19 cellular contexts compared by ENCODE assay signal in genomic region chr10:93476756-93477155, GRCh38. TPM values are rescaled to one million over a fixed set of nuclear protein-coding genes. Genes with fewer than 3 reads are reported as not detected.
A peak's percentile ranks its signal among the peaks of the same experiment; 100 is the strongest.
DNase-seq lines count a peak whose midpoint lies in the region; ATAC-seq and TF ChIP-seq lines count a peak whose summit lies in the region.
"Had no signal": no experiment of that assay in that cellular context is flagged by ENCODE, and none has a peak within 500 bp of the region (broad histone marks: within the 10 kb centered on the region; RNA-seq: fewer than 3 reads in every experiment).

No MANE protein-coding gene starts in this region.

- peaks cover 74% of the 10 kb centered on the region for H3K36me3 ChIP-seq in SJSA1
- no peaks in the 10 kb centered on the region for H3K36me3 ChIP-seq in sigmoid colon
- H3K36me3 ChIP-seq: SJCRH30 had no signal

- no peak for TF ChIP-seq POLR2A in sigmoid colon (IDR thresholded peaks at IDR 0.05)

- TF ChIP-seq EP300 in sigmoid colon (IDR thresholded peaks at IDR 0.05), result no peak

- no peak for TF ChIP-seq CTCF in CD14-positive monocyte (IDR thresholded peaks at IDR 0.05)
- no peak for TF ChIP-seq CTCF in fibroblast of villous mesenchyme (IDR thresholded peaks at IDR 0.05; ENCODE audit: insufficient read depth, low read depth, low read length)
- TF ChIP-seq CTCF in sigmoid colon (IDR thresholded peaks at IDR 0.05), result no peak

- no peak for ATAC-seq in GM21619 (IDR thresholded peaks at IDR 0.05; ENCODE audit: unreplicated experiment)
- ATAC-seq: activated naive CD8-positive, alpha-beta T cell treated with anti-CD3 and anti-CD28 coated beads, Interleukin-2, amount 50 U/mL, for 24 hours; left lobe of liver had no signal

- H3K27me3 ChIP-seq in SJSA1 (replicated peaks), result no peaks in the 10 kb centered on the region
- no peaks in the 10 kb centered on the region for H3K27me3 ChIP-seq in sigmoid colon
- H3K27me3 ChIP-seq: SJCRH30 had no signal

- H3K36me3 Mint-ChIP-seq in CD14-positive monocyte, result peaks cover 17 to 26% of the 10 kb centered on the region in 2 donors
- H3K36me3 Mint-ChIP-seq: CD4-positive, CD25-positive, alpha-beta regulatory T cell had no signal

- H3K4me3 ChIP-seq in SJSA1 (no peak overlapping the region), fibroblast of villous mesenchyme (ENCODE audit: low read depth, low read length) (no peak overlapping the region), sigmoid colon (no peak overlapping the region)
- H3K4me3 ChIP-seq: SJCRH30 had no signal

- H3K4me3 Mint-ChIP-seq in CD14-positive monocyte, result no peak overlapping the region
- H3K4me3 Mint-ChIP-seq: activated naive CD8-positive, alpha-beta T cell treated with anti-CD3 and anti-CD28 coated beads, Interleukin-2, amount 50 U/mL, for 24 hours had no signal

- peaks cover 0 to 2% (median 0%) of the 10 kb centered on the region in 3 donors for H3K27me3 Mint-ChIP-seq in CD14-positive monocyte (ENCODE audit: low read depth in 3 of 3)

- DNase-seq in CD14-positive monocyte (ENCODE audit: low spot score) (no peak), SJSA1 (ENCODE audit: low read depth in 1 of 2, low spot score in 2 of 2) (no peak), fibroblast of villous mesenchyme (ENCODE audit: low read depth) (peak; percentile 40), sigmoid colon (no peak), NCI-H2107 (lab: John Stamatoyannopoulos, UW) (no peak), islet precursor cell (no peak), activated T-cell treated with anti-CD3 and anti-CD28 coated beads for 4 hours (no peak)
- DNase-seq: activated CD4-positive, alpha-beta T cell treated with anti-CD3 and anti-CD28 coated beads, Interleukin-2, amount 50 U/mL, for 4 hours; activated effector memory CD4-positive, alpha-beta T cell treated with anti-CD3 and anti-CD28 coated beads, Interleukin-2, amount 50 U/mL, for 16 hours; activated naive CD8-positive, alpha-beta T cell treated with anti-CD3 and anti-CD28 coated beads, Interleukin-2, amount 50 U/mL, for 24 hours; CD4-positive, CD25-positive, alpha-beta regulatory T cell; GOT3; NCI-H1694; NCI-H748 treated with DMSO at 0.1 percent for 48 hours; nucleus accumbens; SJCRH30; substantia nigra had no signal

- peak overlapping the region; percentile 70 for H3K27ac ChIP-seq in SJSA1
- H3K27ac ChIP-seq in sigmoid colon, result peak overlapping the region; percentile 17 to 95 (median 74)
- H3K27ac ChIP-seq: SJCRH30 had no signal

- no peaks in the 10 kb centered on the region for H3K9me3 Mint-ChIP-seq in CD14-positive monocyte
- H3K9me3 Mint-ChIP-seq: activated naive CD8-positive, alpha-beta T cell treated with anti-CD3 and anti-CD28 coated beads, Interleukin-2, amount 50 U/mL, for 24 hours; CD4-positive, CD25-positive, alpha-beta regulatory T cell had no signal

- peak overlapping the region; percentile 1 to 91 (median 84) for H3K27ac Mint-ChIP-seq in CD14-positive monocyte
- H3K27ac Mint-ChIP-seq: activated naive CD8-positive, alpha-beta T cell treated with anti-CD3 and anti-CD28 coated beads, Interleukin-2, amount 50 U/mL, for 24 hours; CD4-positive, CD25-positive, alpha-beta regulatory T cell had no signal

- intact Hi-C loops in CD14-positive monocyte (cut with micrococcal nuclease), result no loop called here
- intact Hi-C loops in sigmoid colon (cut with DNase I), result no loop called here

- H3K4me1 ChIP-seq in SJSA1 (replicated peaks) (peaks cover 84% of the 10 kb centered on the region), sigmoid colon (peaks cover 0 to 83% (median 75%) of the 10 kb centered on the region in 4 donors)

- no peaks in the 10 kb centered on the region for H3K9me3 ChIP-seq in SJSA1 (replicated peaks)
- H3K9me3 ChIP-seq in sigmoid colon, result no peaks in the 10 kb centered on the region
- H3K9me3 ChIP-seq: SJCRH30 had no signal

- WGBS in sigmoid colon, 2 donors, result 92 to 98% methylated on average over 2 of the region's 2 CpGs

- H3K4me1 Mint-ChIP-seq in CD14-positive monocyte, result peaks cover 71% of the 10 kb centered on the region

RNA-seq across cellular contexts. Expression of gene MYOF, which starts 5.4 kb away (rescaled TPM):
- polyA plus RNA-seq in CD14-positive monocyte (10 to 100 TPM in 1 of 2 donors, 1 to 10 TPM in 1; 9.7 to 14.5 TPM), sigmoid colon (10 to 100 TPM; 12.6 to 36.3 (median 18.5) TPM)
- 198 and 300 TPM in 2 replicates for total RNA-seq in SJSA1 (2014; rRNA removed; shearing (Covaris generic))
- total RNA-seq in fibroblast of villous mesenchyme (263 and 323 TPM in 2 replicates), sigmoid colon (10 to 100 TPM; 33.6 to 83.4 (median 70.2) TPM)

RNA-seq across cellular contexts. Expression of gene CEP55, which starts 19.7 kb away (rescaled TPM):
- polyA plus RNA-seq in CD14-positive monocyte, result under 1 TPM in 1 of 2 donors, not detected in 1; 0.26 TPM
- 149 and 198 TPM in 2 replicates for total RNA-seq in SJSA1 (2014; rRNA removed; shearing (Covaris generic))
- 20.0 and 35.0 TPM in 2 replicates for total RNA-seq in fibroblast of villous mesenchyme
- total RNA-seq in sigmoid colon, result 1 to 10 TPM in 2 of 4 donors, not detected in 2; 1.4 to 1.5 TPM
- 10 to 100 TPM in 1 of 3 donors, 1 to 10 TPM in 2; 1.8 to 18.2 (median 6.2) TPM for polyA plus RNA-seq in sigmoid colon
